ENCODE assay signal across 8 cellular contexts in genomic region chr7:6826151-6826550, GRCh38. TPM values are rescaled to one million over a fixed set of nuclear protein-coding genes. Genes with fewer than 3 reads are reported as not detected.
DNase-seq lines count a peak whose midpoint lies in the region; ATAC-seq and TF ChIP-seq lines count a peak whose summit lies in the region.
"Not testable (repeated sequence)": the region's sequence is repeated elsewhere in the genome, so short reads cannot be mapped to it uniquely, and the experiment has no call there.

CCZ1B (minus strand) TSS chr7:6826275; CDS start chr7:6826197, 78 bp downstream.

- not testable (repeated sequence) for H3K9me3 Mint-ChIP-seq in activated naive CD4-positive, alpha-beta T cell treated with anti-CD3 and anti-CD28 coated beads for 36 hours; osteocyte (ENCODE audit: unreplicated experiment)

- POLR2A ChIA-PET in GM10248 (lab: Yijun Ruan, JAX), result not testable (repeated sequence)

- intact Hi-C loops in activated naive CD4-positive, alpha-beta T cell treated with anti-CD3 and anti-CD28 coated beads for 36 hours (cut with micrococcal nuclease), result not testable (repeated sequence)

- peak within 1 kb of the TSS; percentile 85 for H3K27ac Mint-ChIP-seq in activated naive CD4-positive, alpha-beta T cell treated with anti-CD3 and anti-CD28 coated beads for 36 hours
- peak within 1 kb of the TSS; percentile 96 for H3K27ac Mint-ChIP-seq in osteocyte (ENCODE audit: unreplicated experiment)

- DNase-seq in GM10248 (ENCODE audit: extremely low spot score), result not testable (repeated sequence)
- peak; percentile 32 for DNase-seq in NCI-H1048 (lab: John Stamatoyannopoulos, UW)
- DNase-seq in activated naive CD4-positive, alpha-beta T cell treated with anti-CD3 and anti-CD28 coated beads for 36 hours, result peak; percentile 77
- peak; percentile 2 for DNase-seq in glomerular endothelial cell (ENCODE audit: extremely low read depth, low read depth, low spot score)
- peak; percentile 89 for DNase-seq in osteocyte (ENCODE audit: extremely low spot score, unreplicated experiment)
- peak; percentile 90 for DNase-seq in superior temporal gyrus (ENCODE audit: extremely low spot score)

- peak; percentile 98 for ATAC-seq in HG02571 (IDR thresholded peaks at IDR 0.05; ENCODE audit: unreplicated experiment)
- ATAC-seq in SK-N-SH treated with all-trans-retinoic acid at 6 μM for 48 hours, result peak; percentile 98

- TF ChIP-seq CTCF in GM10248 (IDR thresholded peaks at IDR 0.05; ENCODE audit: control extremely low read depth, extremely low read depth, low read depth, missing control alignments) (peak; percentile 48), osteocyte (IDR thresholded peaks at IDR 0.05) (peak; percentile 35)

- peak within 1 kb of the TSS; percentile 84 for H3K4me3 Mint-ChIP-seq in activated naive CD4-positive, alpha-beta T cell treated with anti-CD3 and anti-CD28 coated beads for 36 hours
- H3K4me3 Mint-ChIP-seq in osteocyte (ENCODE audit: unreplicated experiment), result peak within 1 kb of the TSS; percentile 93

- not testable (repeated sequence) for H3K4me1 Mint-ChIP-seq in activated naive CD4-positive, alpha-beta T cell treated with anti-CD3 and anti-CD28 coated beads for 36 hours (ENCODE audit: low read depth)
- peaks cover 10% of the 10 kb centered on the region for H3K4me1 Mint-ChIP-seq in osteocyte (ENCODE audit: unreplicated experiment)

- CTCF ChIA-PET in GM10248 (lab: Yijun Ruan, JAX); activated naive CD4-positive, alpha-beta T cell treated with anti-CD3 and anti-CD28 coated beads for 36 hours (lab: Charles Lee): not testable (repeated sequence)

- not testable (repeated sequence) for H3K27me3 Mint-ChIP-seq in activated naive CD4-positive, alpha-beta T cell treated with anti-CD3 and anti-CD28 coated beads for 36 hours (ENCODE audit: low read depth)
- H3K27me3 Mint-ChIP-seq in osteocyte (ENCODE audit: unreplicated experiment), result peaks cover 11% of the 10 kb centered on the region

- H3K36me3 Mint-ChIP-seq in activated naive CD4-positive, alpha-beta T cell treated with anti-CD3 and anti-CD28 coated beads for 36 hours (ENCODE audit: low read depth); osteocyte (ENCODE audit: unreplicated experiment): not testable (repeated sequence)

TF ChIP-seq in SK-N-SH treated with all-trans-retinoic acid at 6 μM for 48 hours, 23 proteins besides CTCF, POLR2A, EP300 and RAD21:
- TF ChIP-seq SNAI2 (CRISPR knock-in tag; IDR thresholded peaks at IDR 0.05) (0 out of 2 replicates have a peak, but pooled peaks have one; percentile 27), ZNF565 (CRISPR knock-in tag; conservative IDR thresholded peaks at IDR 0.05; ENCODE audit: low read depth) (0 out of 2 replicates have a peak, but pooled peaks have one; percentile 54), CSDC2 (CRISPR knock-in tag; IDR thresholded peaks at IDR 0.05) (0 out of 2 replicates have a peak, but pooled peaks have one; percentile 69), ZFP3 (CRISPR knock-in tag; IDR thresholded peaks at IDR 0.05) (peak; percentile 79)
- TF ChIP-seq, protein P1, sequence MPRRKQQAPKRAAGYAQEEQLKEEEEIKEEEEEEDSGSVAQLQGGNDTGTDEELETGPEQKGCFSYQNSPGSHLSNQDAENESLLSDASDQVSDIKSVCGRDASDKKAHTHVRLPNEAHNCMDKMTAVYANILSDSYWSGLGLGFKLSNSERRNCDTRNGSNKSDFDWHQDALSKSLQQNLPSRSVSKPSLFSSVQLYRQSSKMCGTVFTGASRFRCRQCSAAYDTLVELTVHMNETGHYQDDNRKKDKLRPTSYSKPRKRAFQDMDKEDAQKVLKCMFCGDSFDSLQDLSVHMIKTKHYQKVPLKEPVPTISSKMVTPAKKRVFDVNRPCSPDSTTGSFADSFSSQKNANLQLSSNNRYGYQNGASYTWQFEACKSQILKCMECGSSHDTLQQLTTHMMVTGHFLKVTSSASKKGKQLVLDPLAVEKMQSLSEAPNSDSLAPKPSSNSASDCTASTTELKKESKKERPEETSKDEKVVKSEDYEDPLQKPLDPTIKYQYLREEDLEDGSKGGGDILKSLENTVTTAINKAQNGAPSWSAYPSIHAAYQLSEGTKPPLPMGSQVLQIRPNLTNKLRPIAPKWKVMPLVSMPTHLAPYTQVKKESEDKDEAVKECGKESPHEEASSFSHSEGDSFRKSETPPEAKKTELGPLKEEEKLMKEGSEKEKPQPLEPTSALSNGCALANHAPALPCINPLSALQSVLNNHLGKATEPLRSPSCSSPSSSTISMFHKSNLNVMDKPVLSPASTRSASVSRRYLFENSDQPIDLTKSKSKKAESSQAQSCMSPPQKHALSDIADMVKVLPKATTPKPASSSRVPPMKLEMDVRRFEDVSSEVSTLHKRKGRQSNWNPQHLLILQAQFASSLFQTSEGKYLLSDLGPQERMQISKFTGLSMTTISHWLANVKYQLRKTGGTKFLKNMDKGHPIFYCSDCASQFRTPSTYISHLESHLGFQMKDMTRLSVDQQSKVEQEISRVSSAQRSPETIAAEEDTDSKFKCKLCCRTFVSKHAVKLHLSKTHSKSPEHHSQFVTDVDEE (CRISPR knock-in tag; IDR thresholded peaks at IDR 0.05), result peak; percentile 63; the same call in 1 of the 2 replicates
TF ChIP-seq in SK-N-SH treated with all-trans-retinoic acid at 6 μM for 48 hours: peak in this region for 5; not testable (repeated sequence) for 18.

RNA-seq across cellular contexts. Expression of gene CCZ1B, which starts in this region (rescaled TPM):
- total RNA-seq in activated naive CD4-positive, alpha-beta T cell treated with anti-CD3 and anti-CD28 coated beads for 36 hours, result 10 to 100 TPM; 66.1 to 68.6 TPM
- total RNA-seq in glomerular endothelial cell (43.0 and 85.9 TPM in 2 replicates), osteocyte (69.3 and 70.2 TPM in 2 replicates)
